ENCODE assay signal across 26 cellular contexts in the genomic region with DNA sequence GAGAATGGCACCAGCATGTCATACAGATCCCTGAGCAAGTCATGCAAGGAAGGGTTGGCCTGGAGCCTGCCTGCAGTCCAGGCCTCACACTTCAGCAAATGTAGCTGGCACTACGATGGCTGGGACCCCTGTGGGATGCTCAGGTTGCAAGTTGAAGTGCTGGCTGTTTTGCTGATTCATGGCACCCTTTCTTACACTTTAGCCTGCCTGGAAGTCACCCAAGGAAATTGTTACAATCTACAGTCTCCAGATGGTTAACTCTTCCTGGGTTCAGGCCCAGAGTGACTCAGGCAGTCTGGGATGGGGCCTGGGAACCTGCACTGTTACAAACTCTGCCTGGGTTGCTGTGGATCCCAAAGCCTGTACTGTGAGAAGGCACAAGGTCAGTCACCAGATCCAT.
"Had no signal": no experiment of that assay in that cellular context is flagged by ENCODE, and none has a peak within 500 bp of the region (broad histone marks: within the 10 kb centered on the region; RNA-seq: fewer than 3 reads in every experiment).

No MANE protein-coding gene starts in this region.

- H3K4me2 ChIP-seq: hepatocyte had no signal

- H3K9me3 ChIP-seq: left ventricle myocardium inferior, pancreas, psoas muscle, right atrium auricular region, tibial nerve had no signal

- H3K36me3 ChIP-seq: brain microvascular endothelial cell, left ventricle myocardium inferior, pancreas, right atrium auricular region, tibial nerve had no signal

- DNase-seq: activated CD4-positive, alpha-beta T cell treated with anti-CD3 and anti-CD28 coated beads, Interleukin-2, amount 50 U/mL, for 1 hour; activated CD4-positive, CD25-positive, alpha-beta regulatory T cell treated with anti-CD3 and anti-CD28 coated beads, Interleukin-2, amount 50 U/mL, for 72 hours; activated CD8-positive, alpha-beta T cell treated with anti-CD3 and anti-CD28 coated beads, Interleukin-2, amount 10 ng/mL, durations not matched to agents 7 days and 5 days; aorta; brain microvascular endothelial cell; caudate nucleus; effector memory CD4-positive, alpha-beta T cell; foreskin keratinocyte; immature natural killer cell; kidney glomerular epithelial cell; left ventricle myocardium inferior; midbrain; pancreas; psoas muscle; stimulated activated CD4-positive, alpha-beta T cell treated with anti-CD3 and anti-CD28 coated beads, Interleukin-1b, Interleukin-23, amount 100 ng/mL, for 48 hours; stimulated activated naive CD8-positive, alpha-beta T cell treated with anti-CD3 and anti-CD28 coated beads, Interleukin-15, amount 100 ng/mL, for 72 hours; T-cell had no signal

- ATAC-seq: activated CD8-positive, alpha-beta T cell treated with anti-CD3 and anti-CD28 coated beads, Interleukin-2, amount 10 ng/mL, durations not matched to agents 7 days and 5 days; activated naive CD4-positive, alpha-beta T cell treated with anti-CD3 and anti-CD28 coated beads, Interleukin-2, amount 50 U/mL, for 72 hours; esophagus mucosa; foreskin keratinocyte; natural killer cell treated with Interleukin-12 subunit alpha and Interleukin-12 subunit beta and Interleukin-15 and Interleukin-18, amount 100 ng/mL, for 72 hours; pancreas; psoas muscle; stimulated activated naive CD8-positive, alpha-beta T cell treated with anti-CD3 and anti-CD28 coated beads, Interleukin-15, amount 100 ng/mL, for 72 hours; T-cell had no signal

- H3K4me1 ChIP-seq: foreskin keratinocyte, left ventricle myocardium inferior, pancreas, psoas muscle, right atrium auricular region, tibial nerve had no signal

- FAIRE-seq: endothelial cell of umbilical vein, pancreas, urothelium cell line had no signal

- H3K4me3 ChIP-seq: hepatocyte, left ventricle myocardium inferior, pancreas, psoas muscle, right atrium auricular region, tibial nerve had no signal

- H3K27ac ChIP-seq: brain microvascular endothelial cell, foreskin keratinocyte, hepatocyte, left ventricle myocardium inferior, pancreas, psoas muscle, right atrium auricular region, tibial nerve, VCaP had no signal

- H3K79me2 ChIP-seq: hepatocyte had no signal

- H3K27me3 ChIP-seq: brain microvascular endothelial cell, hepatocyte, pancreas, right atrium auricular region, tibial nerve had no signal

- H2AFZ ChIP-seq: hepatocyte had no signal
